36 cellular contexts compared by ENCODE assay signal in the genomic region with DNA sequence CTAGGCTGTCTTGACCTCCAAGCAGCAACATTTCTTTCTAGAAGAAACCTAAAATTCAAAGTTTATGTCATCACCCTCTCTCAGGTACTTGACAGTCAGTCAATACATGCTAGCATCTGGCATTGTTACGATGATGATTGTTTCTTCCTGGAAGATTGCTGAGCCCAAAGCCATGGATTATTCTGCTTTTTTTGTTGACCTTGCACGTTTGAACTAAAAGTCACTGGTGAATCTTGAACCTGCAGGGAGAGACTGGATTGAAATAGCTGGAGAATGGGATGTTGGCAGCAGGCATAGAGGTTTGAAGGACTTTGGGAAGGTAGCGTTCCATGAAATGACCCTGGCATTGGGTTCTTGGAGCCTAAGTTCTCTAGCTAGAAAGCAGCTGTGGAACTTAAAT. TPM values are rescaled to one million over a fixed set of nuclear protein-coding genes. Genes with fewer than 3 reads are reported as not detected.
DNase-seq lines count a peak whose midpoint lies in the region; ATAC-seq, FAIRE-seq and TF ChIP-seq lines count a peak whose summit lies in the region.
"Had no signal": no experiment of that assay in that cellular context is flagged by ENCODE, and none has a peak within 500 bp of the region (broad histone marks: within the 10 kb centered on the region; RNA-seq: fewer than 3 reads in every experiment).

No MANE protein-coding gene starts in this region.

- H4K20me1 ChIP-seq in HepG2 (ENCODE audit: insufficient read depth, low read length): no peaks in the 10 kb centered on the region
- H4K20me1 ChIP-seq: BLaER1; BLaER1 treated with 17β-estradiol and CSF1 and Interleukin-3, amounts not matched to agents 10 nM and 100 nM had no signal

- in situ Hi-C loops in HepG2 (cut with HindIII; ENCODE audit: extremely low pct_ligation_motif_present, low pct_unique_long_range_greater_than_20kb): no loop called here

- H3K27me3 ChIP-seq in HepG2 (ENCODE audit: control insufficient read depth in 1 of 2, insufficient read depth in 2 of 2, low read length in 2 of 2): peaks cover 0 to 8% of the 10 kb centered on the region in 2 experiments; a peak in 2 of 5 replicates
- H3K27me3 ChIP-seq in right lobe of liver: no peaks in the 10 kb centered on the region
- no peaks in the 10 kb centered on the region for H3K27me3 ChIP-seq in CD4-positive, alpha-beta memory T cell (ENCODE audit: insufficient read depth, low read length)
- H3K27me3 ChIP-seq: BE2C; BLaER1; BLaER1 treated with 17β-estradiol and CSF1 and Interleukin-3, amounts not matched to agents 10 nM and 100 nM had no signal

- H3K9me3 ChIP-seq in HepG2 (ENCODE audit: low read length): no peaks in the 10 kb centered on the region
- no peaks in the 10 kb centered on the region for H3K9me3 ChIP-seq in right lobe of liver
- H3K9me3 ChIP-seq in A549: no peaks in the 10 kb centered on the region; the same call in 2 of the 3 replicates
- H3K9me3 ChIP-seq in CD4-positive, alpha-beta memory T cell (ENCODE audit: control insufficient read depth in 1 of 2, low read length in 2 of 2): no peaks in the 10 kb centered on the region
- H3K9me3 ChIP-seq: BE2C, BLaER1, Caco-2 had no signal

- H3K4me3 Mint-ChIP-seq in WTC11: no peak overlapping the region
- H3K4me3 Mint-ChIP-seq in CD4-positive, alpha-beta memory T cell: no peak overlapping the region
- H3K4me3 Mint-ChIP-seq: B cell; CD14-positive monocyte; CD4-positive, alpha-beta T cell; CD4-positive, CD25-positive, alpha-beta regulatory T cell; CD8-positive, alpha-beta memory T cell; CD8-positive, alpha-beta T cell had no signal

- H3K4me2 ChIP-seq in HepG2 (ENCODE audit: low read depth, low read length) (no peak overlapping the region), A549 (no peak overlapping the region)
- H3K4me2 ChIP-seq: BLaER1; BLaER1 treated with 17β-estradiol and CSF1 and Interleukin-3, amounts not matched to agents 10 nM and 100 nM had no signal

- peaks cover 24% of the 10 kb centered on the region for H3K36me3 Mint-ChIP-seq in WTC11
- H3K36me3 Mint-ChIP-seq in CD4-positive, alpha-beta memory T cell: no peaks in the 10 kb centered on the region
- H3K36me3 Mint-ChIP-seq: CD14-positive monocyte; CD4-positive, CD25-positive, alpha-beta regulatory T cell; CD8-positive, alpha-beta memory T cell; CD8-positive, alpha-beta T cell had no signal

- ATAC-seq in HepG2: no peak
- no peak for ATAC-seq in right lobe of liver
- ATAC-seq in A549: no peak
- ATAC-seq in WTC11: no peak
- ATAC-seq: CD8-positive, alpha-beta T cell had no signal

- H3K4me1 ChIP-seq in HepG2 (ENCODE audit: insufficient read depth, low read length): no peaks in the 10 kb centered on the region
- H3K4me1 ChIP-seq in right lobe of liver: no peaks in the 10 kb centered on the region
- no peaks in the 10 kb centered on the region for H3K4me1 ChIP-seq in A549
- no peaks in the 10 kb centered on the region for H3K4me1 ChIP-seq in CD4-positive, alpha-beta memory T cell (ENCODE audit: insufficient read depth, low read length)
- H3K4me1 ChIP-seq: BE2C; BLaER1; BLaER1 treated with 17β-estradiol and CSF1 and Interleukin-3, amounts not matched to agents 10 nM and 100 nM; Caco-2 had no signal

- BruUV-seq in HepG2 (replicated peaks; lab: Mats Ljungman, UMichigan): no TSS peak

- H3K27me3 Mint-ChIP-seq in WTC11 (ENCODE audit: low read depth): no peaks in the 10 kb centered on the region
- H3K27me3 Mint-ChIP-seq in CD4-positive, alpha-beta memory T cell: peaks cover 2 to 6% of the 10 kb centered on the region in 2 donors
- H3K27me3 Mint-ChIP-seq: CD4-positive, CD25-positive, alpha-beta regulatory T cell had no signal

- 36% methylated on average over 3 of the region's 3 CpGs for WGBS in HepG2 (ENCODE audit: low lambda C conversion rate)
- WGBS in right lobe of liver (ENCODE audit: insufficient coverage, low coverage, low lambda C conversion rate, missing lambda C conversion rate): 65% methylated on average over 3 of the region's 3 CpGs
- 27% methylated on average over 3 of the region's 3 CpGs for WGBS in A549 (ENCODE audit: missing lambda C conversion rate)

- H3K36me3 ChIP-seq in HepG2 (replicated peaks in 1 of 2; ENCODE audit: control insufficient read depth in 1 of 2, insufficient read depth in 2 of 2, low read length in 2 of 2) (no peaks in the 10 kb centered on the region), right lobe of liver (no peaks in the 10 kb centered on the region)
- H3K36me3 ChIP-seq in CD4-positive, alpha-beta memory T cell (ENCODE audit: insufficient read depth, low read length): no peaks in the 10 kb centered on the region
- H3K36me3 ChIP-seq: BE2C; BLaER1; BLaER1 treated with 17β-estradiol and CSF1 and Interleukin-3, amounts not matched to agents 10 nM and 100 nM had no signal

- intact Hi-C loops in HepG2 (cut with micrococcal nuclease; ENCODE audit: unreplicated experiment): no loop called here
- intact Hi-C loops in right lobe of liver (cut with DNase I): no loop called here
- intact Hi-C loops in CD4-positive, alpha-beta memory T cell (cut with micrococcal nuclease): no loop called here

- no peak for TF ChIP-seq EP300 in HepG2 (IDR thresholded peaks at IDR 0.05; ENCODE audit: low read depth in 2 of 2, low read length in 2 of 2)
- no peak for TF ChIP-seq EP300 in HepG2 (CRISPR knock-in tag; IDR thresholded peaks at IDR 0.05; ENCODE audit: borderline replicate concordance)
- no peak for TF ChIP-seq EP300 in A549 (IDR thresholded peaks at IDR 0.05)

- POLR2A ChIA-PET in HepG2 (lab: Yijun Ruan, JAX): no interaction called here
- POLR2A ChIA-PET in A549 (lab: Yijun Ruan, JAX): no interaction called here
- POLR2A ChIA-PET in WTC11 (lab: Charles Lee): no interaction called here
- POLR2A ChIA-PET in CD4-positive, alpha-beta memory T cell (lab: Charles Lee; ENCODE audit: partially characterized antibody): no interaction called here

- H3K4me3 ChIP-seq in HepG2 (replicated peaks in 1 of 3; ENCODE audit: insufficient read depth in 1 of 3, low read depth in 2 of 3, low read length in 3 of 3) (no peak overlapping the region), right lobe of liver (no peak overlapping the region), A549 (no peak overlapping the region)
- H3K4me3 ChIP-seq in CD4-positive, alpha-beta memory T cell (ENCODE audit: low read length in 2 of 2): no peak overlapping the region
- H3K4me3 ChIP-seq: BLaER1; BLaER1 treated with 17β-estradiol and CSF1 and Interleukin-3, amounts not matched to agents 10 nM and 100 nM had no signal

- TF ChIP-seq CTCF in HepG2 (CRISPR knock-in tag; IDR thresholded peaks at IDR 0.05): no peak
- TF ChIP-seq CTCF in right lobe of liver (IDR thresholded peaks at IDR 0.05): no peak
- TF ChIP-seq CTCF in A549 (IDR thresholded peaks at IDR 0.05): no peak
- no peak for TF ChIP-seq CTCF in WTC11 (IDR thresholded peaks at IDR 0.05)

- FAIRE-seq in HepG2 (lab: Jason Lieb, UNC): no peak
- no peak for FAIRE-seq in A549 (lab: Jason Lieb, UNC)
- FAIRE-seq: A204.1, D721Med had no signal

- peaks cover 50% of the 10 kb centered on the region for H3K4me1 Mint-ChIP-seq in WTC11
- H3K4me1 Mint-ChIP-seq in CD4-positive, alpha-beta memory T cell: no peaks in the 10 kb centered on the region
- H3K4me1 Mint-ChIP-seq: B cell; CD14-positive monocyte; CD4-positive, CD25-positive, alpha-beta regulatory T cell; CD8-positive, alpha-beta memory T cell had no signal

- no peak for DNase-seq in HepG2 (ENCODE audit: low spot score)
- no peak for DNase-seq in right lobe of liver
- DNase-seq in A549 (ENCODE audit: low read depth in 1 of 2, low spot score in 1 of 2): no peak
- DNase-seq in WTC11 (ENCODE audit: low spot score): no peak
- no peak for DNase-seq in activated CD4-positive, CD25-positive, alpha-beta regulatory T cell treated with anti-CD3 and anti-CD28 coated beads, Interleukin-2, amount 50 U/mL, for 72 hours
- DNase-seq in CD4-positive, alpha-beta memory T cell: no peak
- DNase-seq: 8988T; ACHN; AML-193; BE2C; C1 segment of cervical spinal cord; Caco-2; Calu3; CD4-positive, alpha-beta T cell; CD4-positive, CD25-positive, alpha-beta regulatory T cell; CD8-positive, alpha-beta memory T cell; CD8-positive, alpha-beta T cell; COR-L47; DMS 273 treated with DMSO at 0.1 percent for 48 hours; DMS153; DMS53; DMS79; DMS79 treated with DMSO at 0.1 percent for 48 hours; DND-41; EL had no signal

- peaks cover 19% of the 10 kb centered on the region for H3K9me3 Mint-ChIP-seq in WTC11
- H3K9me3 Mint-ChIP-seq in CD4-positive, alpha-beta memory T cell: peaks cover 0 to 8% (median 4%) of the 10 kb centered on the region in 8 donors
- H3K9me3 Mint-ChIP-seq: CD8-positive, alpha-beta T cell had no signal

- no peak overlapping the region for H3K9ac ChIP-seq in HepG2 (ENCODE audit: insufficient read depth, low read depth, low read length)
- H3K9ac ChIP-seq: BLaER1; BLaER1 treated with 17β-estradiol and CSF1 and Interleukin-3, amounts not matched to agents 10 nM and 100 nM had no signal

- TF ChIP-seq RAD21 in HepG2 (CRISPR knock-in tag; IDR thresholded peaks at IDR 0.05) (no peak), A549 (conservative IDR thresholded peaks at IDR 0.05 in 1 of 2, IDR thresholded peaks at IDR 0.05 in 1 of 2) (no peak)

- H2AFZ ChIP-seq in HepG2 (ENCODE audit: low read length): no peak overlapping the region

- H3K79me2 ChIP-seq in HepG2 (ENCODE audit: insufficient read depth, low read length): no peaks in the 10 kb centered on the region

- TF ChIP-seq POLR2A in HepG2 (IDR thresholded peaks at IDR 0.05; ENCODE audit: insufficient read depth in 1 of 2, low read depth in 2 of 2, low read length in 2 of 2) (no peak), right lobe of liver (IDR thresholded peaks at IDR 0.05) (no peak), A549 (IDR thresholded peaks at IDR 0.05; ENCODE audit: low read length) (no peak)

- CTCF ChIA-PET in HepG2 (lab: Yijun Ruan, JAX; ENCODE audit: low intra/inter-chr PET ratio, low total read pairs) (no interaction called here), A549 (lab: Yijun Ruan, JAX) (no interaction called here), WTC11 (lab: Charles Lee) (no interaction called here)
- CTCF ChIA-PET in CD4-positive, alpha-beta memory T cell (lab: Charles Lee; ENCODE audit: partially characterized antibody): no interaction called here

- H3K27ac ChIP-seq in HepG2 (ENCODE audit: extremely low read length, insufficient read depth, low read length): no peak overlapping the region
- no peak overlapping the region for H3K27ac ChIP-seq in right lobe of liver
- H3K27ac ChIP-seq in A549: no peak overlapping the region
- H3K27ac ChIP-seq in CD4-positive, alpha-beta memory T cell (ENCODE audit: low read depth, low read length): no peak overlapping the region
- H3K27ac ChIP-seq: 22Rv1; BLaER1; BLaER1 treated with 17β-estradiol and CSF1 and Interleukin-3, amounts not matched to agents 10 nM and 100 nM; C4-2B had no signal

- peak overlapping the region; percentile 23; the same call in 1 of the 2 replicates for H3K27ac Mint-ChIP-seq in WTC11
- no peak overlapping the region for H3K27ac Mint-ChIP-seq in CD4-positive, alpha-beta memory T cell
- H3K27ac Mint-ChIP-seq: B cell; CD14-positive monocyte; CD4-positive, alpha-beta T cell; CD4-positive, CD25-positive, alpha-beta regulatory T cell; CD8-positive, alpha-beta memory T cell; CD8-positive, alpha-beta T cell had no signal

RNA-seq across cellular contexts. Expression of a gene that starts 42.9 kb away (rescaled TPM):
- total RNA-seq in HepG2 (2016; rRNA removed; fragmentation: Illumina TruSeq; extraction: Trizol) (not detected in 2 replicates), right lobe of liver (under 1 TPM in 2 of 6 experiments, not detected in 4; 0.02 to 0.06 TPM), WTC11 (2021) (37.5 to 39.3 TPM (median 38.8 TPM) in 3 replicates)
- total RNA-seq in HepG2 (2016; cell fraction: cytosol; rRNA removed; fragmentation: Illumina TruSeq; extraction: Trizol; ENCODE audit: low read depth): not detected in 2 replicates
- not detected in 2 replicates for total RNA-seq in HepG2 (2016; cell fraction: insoluble cytoplasmic fraction; rRNA removed; fragmentation: Illumina TruSeq; extraction: Trizol)
- total RNA-seq in HepG2 (2016; cell fraction: membrane; rRNA removed; fragmentation: Illumina TruSeq; extraction: Trizol): not detected in 2 replicates
- not detected in 2 replicates for total RNA-seq in HepG2 (2016; cell fraction: nucleus; rRNA removed; fragmentation: Illumina TruSeq; extraction: Trizol)
- polyA plus RNA-seq in HepG2 (2011; rRNA removed) (0.01 TPM in 1 of 2 replicates, not detected in the other), A549 (2011; rRNA removed) (0.09 and 0.16 TPM in 2 replicates), A549 (2017; fragmentation: RNase III; extraction: RNeasy Plus Mini Kit Qiagen cat#74134 plus additional on column Dnase treatment) (not detected in 3 replicates)
- not detected in 2 replicates for polyA plus RNA-seq in HepG2 (2011; cell fraction: cytosol; rRNA removed)
- 0.03 TPM in 2 replicates for polyA plus RNA-seq in HepG2 (2011; cell fraction: nucleus; rRNA removed)
- not detected in 2 replicates for polyA plus RNA-seq in HepG2 (2012)
- not detected in 2 replicates for polyA plus RNA-seq in HepG2 (2016; cell fraction: cytosol; fragmentation: Illumina TruSeq; extraction: Trizol; ENCODE audit: low read depth)
- not detected in 2 replicates for polyA plus RNA-seq in HepG2 (2016; cell fraction: insoluble cytoplasmic fraction; fragmentation: Illumina TruSeq; extraction: Trizol; ENCODE audit: low read depth)
- not detected in 2 replicates for polyA plus RNA-seq in HepG2 (2016; cell fraction: membrane; fragmentation: Illumina TruSeq; extraction: Trizol; ENCODE audit: low read depth)
- not detected in 2 replicates for polyA plus RNA-seq in HepG2 (2016; cell fraction: nucleus; fragmentation: Illumina TruSeq; extraction: Trizol; ENCODE audit: insufficient read depth, low read depth)
- 0.02 and 0.23 TPM in 2 replicates for polyA minus RNA-seq in HepG2 (2011; rRNA and poly(A)+ RNA removed; ENCODE audit: low replicate concordance)
- not detected in 2 replicates for polyA minus RNA-seq in HepG2 (2011; cell fraction: cytosol; rRNA and poly(A)+ RNA removed)
- polyA minus RNA-seq in HepG2 (2011; cell fraction: nucleus; rRNA and poly(A)+ RNA removed): 0.62 and 0.64 TPM in 2 replicates
- under 0.01 TPM in 1 of 2 replicates, not detected in the other for polyA plus RNA-seq in A549 (2012; cell fraction: cytosol; rRNA removed)
- polyA plus RNA-seq in A549 (2012; cell fraction: nucleus; rRNA removed): not detected in 2 replicates
- polyA minus RNA-seq in A549 (2011; rRNA and poly(A)+ RNA removed): 0.08 and 0.68 TPM in 2 replicates
- total RNA-seq in CD4-positive, alpha-beta memory T cell: not detected
- polyA plus RNA-seq in CD4-positive, alpha-beta memory T cell: not detected
- total RNA-seq: A673; Calu3; CD4-positive, alpha-beta T cell; CD4-positive, CD25-positive, alpha-beta regulatory T cell had no signal
- polyA plus RNA-seq: AG04450; BJ; CD14-positive monocyte; CD4-positive, CD25-positive, alpha-beta regulatory T cell; CD8-positive, alpha-beta memory T cell had no signal

Comparison
In these comparisons a context has a peak if more than half of its experiments do, and no peak if none do; other contexts are left out.
1. RNA of a gene that starts 42.9 kb away (total RNA-seq): 37.5 to 39.3 TPM in WTC11; not detected in CD4-positive, alpha-beta memory T cell, not detected in HepG2 and 0.02 to 0.06 TPM in right lobe of liver; every median in the first group is over 10 times any median in the second.